In genomic region chr14:68210729-68211299, GRCh38 we compare ENCODE assay signal across 8 cellular contexts.
DNase-seq lines count a peak whose midpoint lies in the region; ATAC-seq lines count a peak whose summit lies in the region.

No MANE protein-coding gene starts in this region.

- intact Hi-C loops in left cardiac atrium (cut with DNase I) = no loop called here

- H3K36me3 Mint-ChIP-seq in activated naive CD4-positive, alpha-beta T cell treated with anti-CD3 and anti-CD28 coated beads, Interleukin-2, amount 10 ng/mL, durations not matched to agents 7 days and 5 days = peaks cover 2% of the 10 kb centered on the region

- peaks cover 36% of the 10 kb centered on the region for H3K4me1 Mint-ChIP-seq in activated naive CD4-positive, alpha-beta T cell treated with anti-CD3 and anti-CD28 coated beads, Interleukin-2, amount 10 ng/mL, durations not matched to agents 7 days and 5 days

- CTCF ChIA-PET in activated naive CD4-positive, alpha-beta T cell treated with anti-CD3 and anti-CD28 coated beads, Interleukin-2, amount 10 ng/mL, durations not matched to agents 7 days and 5 days (lab: Charles Lee) = interaction anchor here (0.6 to 1.2 kb wide), 3 partner anchors 12 to 40 kb away, joined by 3 to 4 read pairs (median 3); no protein-coding TSS in a partner anchor

- no peaks in the 10 kb centered on the region for H3K9me3 Mint-ChIP-seq in activated naive CD4-positive, alpha-beta T cell treated with anti-CD3 and anti-CD28 coated beads, Interleukin-2, amount 10 ng/mL, durations not matched to agents 7 days and 5 days

- DNase-seq in NCI-H226 (peak; percentile 89), left cardiac atrium (no peak), NCI-H2171 (lab: John Stamatoyannopoulos, UW) (no peak), NCI-H524 (lab: John Stamatoyannopoulos, UW) (no peak)
- DNase-seq in activated naive CD4-positive, alpha-beta T cell treated with anti-CD3 and anti-CD28 coated beads, Interleukin-2, amount 10 ng/mL, durations not matched to agents 7 days and 5 days = peak; percentile 57
- DNase-seq in stimulated activated CD4-positive, alpha-beta T cell treated with anti-CD3 and anti-CD28 coated beads, Interleukin-12 subunit alpha, Interleukin-12 subunit beta, amount 100 ng/mL, for 48 hours (ENCODE audit: low read depth in 2 of 3, low spot score in 1 of 3) = peak in 2 of 3 donors; percentile 32 to 33

- H3K27me3 Mint-ChIP-seq in activated naive CD4-positive, alpha-beta T cell treated with anti-CD3 and anti-CD28 coated beads, Interleukin-2, amount 10 ng/mL, durations not matched to agents 7 days and 5 days = no peaks in the 10 kb centered on the region

- H3K4me3 Mint-ChIP-seq in activated naive CD4-positive, alpha-beta T cell treated with anti-CD3 and anti-CD28 coated beads, Interleukin-2, amount 10 ng/mL, durations not matched to agents 7 days and 5 days = peak overlapping the region; percentile 73

- ATAC-seq in GM18508 (IDR thresholded peaks at IDR 0.05; ENCODE audit: insufficient read depth, unreplicated experiment) (peak; percentile 79), HG02588 (IDR thresholded peaks at IDR 0.05; ENCODE audit: unreplicated experiment) (peak; percentile 91), left cardiac atrium (peak; percentile 61 to 89)

- H3K27ac Mint-ChIP-seq in activated naive CD4-positive, alpha-beta T cell treated with anti-CD3 and anti-CD28 coated beads, Interleukin-2, amount 10 ng/mL, durations not matched to agents 7 days and 5 days = peak overlapping the region; percentile 95

Comparison
In these comparisons a context has a peak if more than half of its experiments do, and no peak if none do; other contexts are left out.
1. DNase-seq: peak in NCI-H226 (single experiment), activated naive CD4-positive, alpha-beta T cell treated with anti-CD3 and anti-CD28 coated beads, Interleukin-2, amount 10 ng/mL, durations not matched to agents 7 days and 5 days (single experiment) and stimulated activated CD4-positive, alpha-beta T cell treated with anti-CD3 and anti-CD28 coated beads, Interleukin-12 subunit alpha, Interleukin-12 subunit beta, amount 100 ng/mL, for 48 hours (2 of 3); none in left cardiac atrium (single experiment), NCI-H2171 (single experiment) and NCI-H524 (0 of 2).
2. Peak in every context shown above with its lines, with median percentiles within 50 percentile points of each other: ATAC-seq.